In the genomic region with DNA sequence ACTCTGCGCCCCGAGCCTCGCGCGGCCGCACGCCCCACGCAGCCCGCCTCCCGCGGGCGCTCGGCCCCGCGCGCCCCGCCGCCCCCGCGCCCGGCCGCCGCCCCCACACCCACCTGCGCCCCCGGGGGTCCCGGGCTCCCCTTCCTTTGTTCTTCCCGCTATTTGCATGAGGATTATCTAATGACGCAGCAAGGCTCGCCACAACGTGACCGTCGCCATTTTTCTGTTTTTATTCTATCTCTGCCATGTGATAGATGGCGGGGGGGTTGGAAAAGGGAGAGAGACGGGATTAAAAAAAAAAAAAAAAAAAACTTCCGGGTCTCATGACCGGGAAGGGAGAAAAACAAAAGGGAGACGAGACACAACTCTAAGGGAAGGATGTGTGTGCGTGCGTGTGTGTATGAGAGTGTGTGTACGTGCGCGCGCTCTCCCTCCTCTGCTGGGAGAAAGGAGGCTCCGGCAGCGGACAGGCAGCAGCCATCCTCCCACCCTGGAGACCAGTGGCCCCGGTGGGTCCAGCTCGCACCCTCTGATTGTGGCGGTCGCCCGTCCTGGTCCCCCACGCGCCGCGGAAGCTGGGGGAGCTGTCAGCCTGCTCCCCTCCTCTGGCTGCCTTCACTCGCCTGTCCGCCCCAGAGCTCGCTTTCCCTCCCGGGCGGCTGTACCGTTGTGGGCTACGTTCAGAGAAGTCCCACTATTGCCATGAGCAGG, we compare ENCODE assay signal across 8 cellular contexts.
DNase-seq lines count a peak whose midpoint lies in the region; ATAC-seq and TF ChIP-seq lines count a peak whose summit lies in the region.

No MANE protein-coding gene starts in this region.

- H3K9me3 Mint-ChIP-seq in immature natural killer cell, result no peaks in the 10 kb centered on the region

- peaks cover 11 to 26% (median 14%) of the 10 kb centered on the region in 3 donors for H3K27me3 Mint-ChIP-seq in immature natural killer cell (ENCODE audit: low read depth in 3 of 3)

- peak overlapping the region; percentile 88 for H3K9ac ChIP-seq in skeletal muscle satellite cell (ENCODE audit: low read depth, low read length)

- no peaks in the 10 kb centered on the region for H3K36me3 ChIP-seq in skeletal muscle satellite cell (ENCODE audit: insufficient read depth, low read length)

- H3K27ac Mint-ChIP-seq in immature natural killer cell, result peak overlapping the region; percentile 96 to 99 (median 98)

- peaks cover 0 to 4% (median 0%) of the 10 kb centered on the region in 3 donors for H3K36me3 Mint-ChIP-seq in immature natural killer cell

- POLR2A ChIA-PET in GM10248 (lab: Yijun Ruan, JAX), result no interaction called here

- DNase-seq in GM10248 (ENCODE audit: extremely low spot score) (peak; percentile 47), NCI-H2171 treated with DMSO at 0.1 percent for 48 hours (lab: John Stamatoyannopoulos, UW) (peak; percentile 92), cerebellar cortex (ENCODE audit: low spot score) (peak; percentile 89), immature natural killer cell (peak; percentile 49 to 58 (median 55)), GOT3 (lab: John Stamatoyannopoulos, UW) (no peak)

- H3K4me3 Mint-ChIP-seq in immature natural killer cell, result peak overlapping the region; percentile 92 to 99 (median 96)

- H3K9me3 ChIP-seq in skeletal muscle satellite cell (replicated peaks; ENCODE audit: low read length), result no peaks in the 10 kb centered on the region

- H3K4me3 ChIP-seq in WI38 (ENCODE audit: low read depth, low read length), result peak overlapping the region; percentile 59
- H3K4me3 ChIP-seq in skeletal muscle satellite cell (ENCODE audit: low read length), result peak overlapping the region; percentile 82

- ATAC-seq in HG02885 (IDR thresholded peaks at IDR 0.05; ENCODE audit: poor library complexity, unreplicated experiment), result peak; percentile 41

- peak overlapping the region; percentile 99 for H3K4me2 ChIP-seq in skeletal muscle satellite cell (ENCODE audit: low read length)

- CTCF ChIA-PET in GM10248 (lab: Yijun Ruan, JAX), result interaction anchor here (0.7 to 1.4 kb wide), 2 partner anchors 133 to 141 kb away, joined by 3 to 4 read pairs; no protein-coding TSS in a partner anchor

- peaks cover 46 to 66% of the 10 kb centered on the region in 2 donors for H3K4me1 Mint-ChIP-seq in immature natural killer cell

- peaks cover 12% of the 10 kb centered on the region for H3K27me3 ChIP-seq in skeletal muscle satellite cell (ENCODE audit: control insufficient read depth, insufficient read depth, low read length)

- TF ChIP-seq CTCF in GM10248 (IDR thresholded peaks at IDR 0.05; ENCODE audit: control extremely low read depth, extremely low read depth, low read depth, missing control alignments) (no peak), WI38 (IDR thresholded peaks at IDR 0.05; ENCODE audit: low read depth, low read length) (no peak)

- H3K4me1 ChIP-seq in skeletal muscle satellite cell (ENCODE audit: control insufficient read depth, insufficient read depth, low read length), result peaks cover 4% of the 10 kb centered on the region
